ENCODE assay signal across 14 cellular contexts in genomic region chr5:150147580-150148407, GRCh38. TPM values are rescaled to one million over a fixed set of nuclear protein-coding genes. Genes with fewer than 3 reads are reported as not detected.
DNase-seq lines count a peak whose midpoint lies in the region; ATAC-seq and TF ChIP-seq lines count a peak whose summit lies in the region.
"Had no signal": no experiment of that assay in that cellular context is flagged by ENCODE, and none has a peak within 500 bp of the region (broad histone marks: within the 10 kb centered on the region; RNA-seq: fewer than 3 reads in every experiment).

No MANE protein-coding gene starts in this region.

- DNase-seq in mesenchymal stem cell, result no peak
- DNase-seq in spleen, result no peak
- DNase-seq in cerebellum (ENCODE audit: low spot score), result no peak
- no peak for DNase-seq in NCI-H2227 treated with DMSO at 0.1 percent for 48 hours (lab: John Stamatoyannopoulos, UW)
- no peak for DNase-seq in left colon
- DNase-seq: activated CD4-positive, alpha-beta T cell treated with anti-CD3 and anti-CD28 coated beads for 4 hours; stimulated activated naive CD4-positive, alpha-beta T cell; T-helper 2 cell had no signal

- POLR2A ChIA-PET in HEK293 (lab: Yijun Ruan, JAX), result no interaction called here

- no peak overlapping the region for H2BK120ac ChIP-seq in mesenchymal stem cell (ENCODE audit: low read depth, low read length)

- intact Hi-C loops in spleen (cut with DNase I; ENCODE audit: low total_unique reads) (no loop called here), left colon (cut with DNase I, micrococcal nuclease) (no loop called here)

- H3K36me3 ChIP-seq in HEK293 (ENCODE audit: control insufficient read depth in 2 of 2, insufficient read depth in 1 of 2, low read length in 2 of 2) (no peaks in the 10 kb centered on the region), mesenchymal stem cell (ENCODE audit: control insufficient read depth in 1 of 2, insufficient read depth in 2 of 2, low read depth in 1 of 2, low read length in 2 of 2) (peaks cover 50 to 70% of the 10 kb centered on the region in 2 experiments), spleen (peaks cover 0 to 2% (median 0%) of the 10 kb centered on the region in 6 donors)

- H3K4me3 Mint-ChIP-seq in brain, result peak overlapping the region; percentile 27 to 59 (median 44)
- H3K4me3 Mint-ChIP-seq: CD14-positive monocyte had no signal

- peak overlapping the region; percentile 78 to 91 (median 84) for H3K27ac Mint-ChIP-seq in brain

- no peak overlapping the region for H3K27ac ChIP-seq in HEK293 (ENCODE audit: extremely low read depth, low read depth, low read length)
- H3K27ac ChIP-seq in mesenchymal stem cell (ENCODE audit: low read length, poor library complexity, severe bottlenecking), result no peak overlapping the region
- peak overlapping the region in 7 of 8 donors; percentile 22 to 83 (median 75) for H3K27ac ChIP-seq in spleen

- H3K9me3 Mint-ChIP-seq in brain, result peaks cover 0 to 2% (median 0%) of the 10 kb centered on the region in 5 experiments
- H3K9me3 Mint-ChIP-seq: CD14-positive monocyte had no signal

- H3K4me1 ChIP-seq in HEK293 (ENCODE audit: control insufficient read depth, insufficient read depth, low read length), result 0 out of 2 replicates have a peak, but pooled peaks cover 3% of the 10 kb centered on the region
- peaks cover 64% of the 10 kb centered on the region for H3K4me1 ChIP-seq in mesenchymal stem cell (ENCODE audit: control insufficient read depth, insufficient read depth, low read depth, low read length)
- peaks cover 0 to 85% (median 17%) of the 10 kb centered on the region in 6 donors for H3K4me1 ChIP-seq in spleen

- H3K9ac ChIP-seq in mesenchymal stem cell (ENCODE audit: low read length), result peak overlapping the region; percentile 82

- no peak for TF ChIP-seq POLR2A in spleen (IDR thresholded peaks at IDR 0.05)

- no peak overlapping the region for H2AFZ ChIP-seq in mesenchymal stem cell (ENCODE audit: low read depth, low read length)

- ATAC-seq in left colon (no peak), GM18909 (IDR thresholded peaks at IDR 0.05; ENCODE audit: poor library complexity, unreplicated experiment) (no peak)

- H3K79me1 ChIP-seq in mesenchymal stem cell (replicated peaks; ENCODE audit: low read length, poor library complexity, severe bottlenecking), result peaks cover 21% of the 10 kb centered on the region

- peak overlapping the region; percentile 71 for H4K8ac ChIP-seq in mesenchymal stem cell (ENCODE audit: low read length)

- no peak overlapping the region for H2BK15ac ChIP-seq in mesenchymal stem cell (ENCODE audit: low read depth, poor library complexity, severe bottlenecking)

- CTCF ChIA-PET in HEK293 (lab: Yijun Ruan, JAX), result interaction anchor here (0.9 to 1.2 kb wide), 3 partner anchors 17 to 20 kb away, joined by 3 to 4 read pairs (median 3); no protein-coding TSS in a partner anchor

- H3K9me3 ChIP-seq in HEK293 (ENCODE audit: control insufficient read depth, insufficient read depth, low read depth, low read length) (no peaks in the 10 kb centered on the region), mesenchymal stem cell (ENCODE audit: control insufficient read depth, low read length) (no peaks in the 10 kb centered on the region), spleen (no peaks in the 10 kb centered on the region)

- H3K4me2 ChIP-seq in mesenchymal stem cell (ENCODE audit: low read length, poor library complexity, severe bottlenecking), result no peak overlapping the region

- no peak overlapping the region for H4K91ac ChIP-seq in mesenchymal stem cell (ENCODE audit: low read length)

- WGBS in mesenchymal stem cell, result 96% methylated on average over 14 of the region's 15 CpGs
- 65 to 90% (median 83%) methylated on average over 15 of the region's 15 CpGs for WGBS in spleen, 5 donors

- peak overlapping the region in 1 of 2 experiments; percentile 80 for H2BK12ac ChIP-seq in mesenchymal stem cell (ENCODE audit: low read length in 2 of 2)

- peak overlapping the region in 1 of 2 experiments; percentile 77 for H3K4ac ChIP-seq in mesenchymal stem cell (ENCODE audit: low read depth in 1 of 2, low read length in 2 of 2)

- no peak overlapping the region for H3K23ac ChIP-seq in mesenchymal stem cell (ENCODE audit: low read length in 2 of 2)

- TF ChIP-seq CTCF in HEK293 (tag by site-specific recombination; IDR thresholded peaks at IDR 0.05) (no peak), brain (conservative IDR thresholded peaks at IDR 0.05) (no peak), spleen (IDR thresholded peaks at IDR 0.05 in 8 of 11, conservative IDR thresholded peaks at IDR 0.05 in 3 of 11) (no peak)

- H3K14ac ChIP-seq in mesenchymal stem cell (ENCODE audit: low read length in 2 of 2), result peak overlapping the region in 1 of 2 experiments; percentile 38

- no peaks in the 10 kb centered on the region for H3K27me3 ChIP-seq in mesenchymal stem cell (ENCODE audit: control insufficient read depth in 1 of 2, insufficient read depth in 1 of 2, low read length in 2 of 2)
- no peaks in the 10 kb centered on the region for H3K27me3 ChIP-seq in spleen (replicated peaks in 1 of 7)

- H3K18ac ChIP-seq in mesenchymal stem cell (ENCODE audit: low read depth in 1 of 2, low read length in 2 of 2), result peak overlapping the region; percentile 30 to 72

- H3K36me3 Mint-ChIP-seq in brain, result no peaks in the 10 kb centered on the region

- no peak overlapping the region for H3K4me3 ChIP-seq in HEK293 (ENCODE audit: low read depth, low read length)
- peak overlapping the region in 1 of 2 experiments; percentile 70 for H3K4me3 ChIP-seq in mesenchymal stem cell (ENCODE audit: insufficient read depth in 1 of 2, low read depth in 1 of 2, low read length in 2 of 2)
- H3K4me3 ChIP-seq in spleen, result no peak overlapping the region

- no peak overlapping the region for H2BK5ac ChIP-seq in mesenchymal stem cell (ENCODE audit: low read depth, low read length, poor library complexity, severe bottlenecking)

- peaks cover 92% of the 10 kb centered on the region for H3K4me1 Mint-ChIP-seq in brain

- H2AK5ac ChIP-seq in mesenchymal stem cell (ENCODE audit: low read length, severe bottlenecking), result peak overlapping the region; percentile 73

- H3K27me3 Mint-ChIP-seq in brain, result peaks cover 6% of the 10 kb centered on the region

TF ChIP-seq in HEK293, 187 proteins besides CTCF, POLR2A, EP300 and RAD21:
- TF ChIP-seq ZNF747 (tag by site-specific recombination; IDR thresholded peaks at IDR 0.05), result no peak
- TF ChIP-seq ZNF664 (tag by site-specific recombination; IDR thresholded peaks at IDR 0.05), result peak; percentile 70

RNA-seq across cellular contexts. Expression of gene PDGFRB, which starts 7.9 kb away (rescaled TPM):
- polyA plus RNA-seq in brain (ENCODE audit: insufficient read depth, low read depth, low replicate concordance), result 32.0 TPM
- polyA plus RNA-seq in mesenchymal stem cell (2013, experiment 1 of 2), result 203 TPM
- 211 TPM for polyA plus RNA-seq in mesenchymal stem cell (2013, experiment 2 of 2)
- 100 to 1,000 TPM in 3 of 7 donors, 10 to 100 TPM in 4; 66.8 to 144 (median 97.1) TPM for total RNA-seq in spleen
- polyA plus RNA-seq in spleen, result 10 to 100 TPM; 12.8 to 27.4 (median 14.2) TPM
- total RNA-seq in cerebellum, result 37.9 TPM
- total RNA-seq in left colon, result 10 to 100 TPM; 14.2 to 26.0 TPM

RNA-seq across cellular contexts. Expression of gene CDX1, which starts 18.8 kb away (rescaled TPM):
- not detected for polyA plus RNA-seq in brain (ENCODE audit: insufficient read depth, low read depth, low replicate concordance)
- 0.08 TPM for polyA plus RNA-seq in mesenchymal stem cell (2013, experiment 1 of 2)
- polyA plus RNA-seq in mesenchymal stem cell (2013, experiment 2 of 2), result 0.03 TPM
- under 1 TPM in 2 of 7 donors, not detected in 5; 0.25 to 0.47 TPM for total RNA-seq in spleen
- 1 to 10 TPM in 1 of 3 donors, under 1 TPM in 2; 0.26 to 1.3 (median 0.41) TPM for polyA plus RNA-seq in spleen
- total RNA-seq in cerebellum, result not detected
- 100 to 1,000 TPM; 323 to 423 TPM for total RNA-seq in left colon
- total RNA-seq: PC-3 had no signal
- polyA plus RNA-seq: CD14-positive monocyte had no signal

RNA-seq across cellular contexts. Expression of gene SLC6A7, which starts 42.1 kb away (rescaled TPM):
- 4.1 TPM for polyA plus RNA-seq in brain (ENCODE audit: insufficient read depth, low read depth, low replicate concordance)
- not detected for polyA plus RNA-seq in mesenchymal stem cell (2013, experiment 1 of 2)
- polyA plus RNA-seq in mesenchymal stem cell (2013, experiment 2 of 2), result not detected
- not detected for total RNA-seq in spleen
- polyA plus RNA-seq in spleen, result under 1 TPM in 2 of 3 donors, not detected in 1; 0.03 to 0.10 TPM
- 5.9 TPM for total RNA-seq in cerebellum
- total RNA-seq in left colon, result 10 to 100 TPM; 13.2 to 30.4 TPM
- total RNA-seq: mesenteric fat pad had no signal
- polyA plus RNA-seq: CD14-positive monocyte had no signal

Comparison
In these comparisons a context has a peak if more than half of its experiments do, and no peak if none do; other contexts are left out.
1. H3K27ac ChIP-seq: peak in spleen (7 of 8); none in HEK293 (single experiment) and mesenchymal stem cell (single experiment).
2. RNA of gene CDX1, which starts 18.8 kb away (total RNA-seq): 323 to 423 TPM in left colon; not detected in cerebellum (single experiment) and 0.25 to 0.47 TPM in spleen; every median in the first group is over 100 times any median in the second.